ENCODE assay signal across 21 cellular contexts in the genomic region with DNA sequence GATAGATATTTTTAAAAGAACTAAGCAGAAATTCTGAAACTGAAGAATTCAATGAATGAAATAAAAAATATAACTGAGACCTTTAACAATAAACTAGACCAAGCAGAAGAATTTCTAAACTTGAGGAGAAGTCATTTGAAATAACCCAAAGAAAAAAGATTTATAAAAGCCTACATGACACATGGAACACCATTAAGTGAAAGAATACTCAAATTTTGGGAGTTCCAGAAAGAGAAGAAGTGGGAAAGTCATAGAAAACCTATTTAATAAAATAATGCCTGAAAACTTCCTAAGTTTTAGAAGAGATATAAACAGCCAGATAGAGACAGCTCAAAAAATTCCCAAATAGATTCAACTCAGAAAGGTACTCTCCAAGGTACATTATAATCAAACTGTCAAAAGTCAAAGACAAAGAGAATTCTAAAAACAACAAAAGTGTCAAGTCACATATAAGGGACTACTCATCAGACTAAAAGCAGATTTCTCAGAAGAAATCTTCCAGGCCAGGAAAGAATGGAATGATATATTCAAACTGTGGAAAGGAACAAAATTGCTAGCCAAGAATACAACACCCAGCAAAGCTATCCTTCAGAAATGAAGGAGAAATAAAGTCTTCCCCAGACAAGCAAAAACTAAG.
DNase-seq lines count a peak whose midpoint lies in the region; ATAC-seq, FAIRE-seq and TF ChIP-seq lines count a peak whose summit lies in the region.
"Had no signal": no experiment of that assay in that cellular context is flagged by ENCODE, and none has a peak within 500 bp of the region (broad histone marks: within the 10 kb centered on the region; RNA-seq: fewer than 3 reads in every experiment).

No MANE protein-coding gene starts in this region.

- no peak for ATAC-seq in A549
- ATAC-seq in esophagus mucosa = no peak
- ATAC-seq: CD8-positive, alpha-beta T cell had no signal

- no peaks in the 10 kb centered on the region for H3K9me2 ChIP-seq in OCI-LY7 (ENCODE audit: insufficient read depth, low read length)

- H3K4me1 ChIP-seq in A549 = no peaks in the 10 kb centered on the region
- no peaks in the 10 kb centered on the region for H3K4me1 ChIP-seq in HEK293 (ENCODE audit: control insufficient read depth, insufficient read depth, low read length)
- H3K4me1 ChIP-seq in OCI-LY7 (ENCODE audit: insufficient read depth, low read length, poor library complexity, severe bottlenecking) = peaks cover 29% of the 10 kb centered on the region
- H3K4me1 ChIP-seq: Caco-2 had no signal

- CTCF ChIA-PET in A549 (lab: Yijun Ruan, JAX) (interaction anchor here (1.0 to 1.2 kb wide), 2 partner anchors 10 to 39 kb away, joined by 3 read pairs; no protein-coding TSS in a partner anchor), HEK293 (lab: Yijun Ruan, JAX) (interaction anchor here (0.7 to 1.2 kb wide), 6 partner anchors 10 to 789 kb away, joined by 3 to 5 read pairs (median 4); no protein-coding TSS in a partner anchor), OCI-LY7 (lab: Charles Lee; ENCODE audit: unreplicated experiment) (no interaction called here)

- no peak for FAIRE-seq in A549 (lab: Jason Lieb, UNC)
- FAIRE-seq: A204.1, D721Med, G401.6, GM12891, GM19239 had no signal

- intact Hi-C loops in OCI-LY7 (cut with micrococcal nuclease; ENCODE audit: unreplicated experiment) = no loop called here

- no peak overlapping the region for H3K4me2 ChIP-seq in A549
- no peak overlapping the region for H3K4me2 ChIP-seq in OCI-LY7 (ENCODE audit: low read length)
- H3K4me2 ChIP-seq: BLaER1 treated with 17β-estradiol and CSF1 and Interleukin-3, amounts not matched to agents 10 nM and 100 nM had no signal

- TF ChIP-seq CTCF in A549 (IDR thresholded peaks at IDR 0.05) (no peak), HEK293 (tag by site-specific recombination; IDR thresholded peaks at IDR 0.05) (no peak), OCI-LY7 (conservative IDR thresholded peaks at IDR 0.05; ENCODE audit: low read length) (no peak)

- TF ChIP-seq RAD21 in A549 (conservative IDR thresholded peaks at IDR 0.05 in 1 of 2, IDR thresholded peaks at IDR 0.05 in 1 of 2) = no peak

- H3K27ac ChIP-seq in A549 (no peak overlapping the region), HEK293 (ENCODE audit: extremely low read depth, low read depth, low read length) (no peak overlapping the region), OCI-LY7 (ENCODE audit: low read depth, low read length, poor library complexity, severe bottlenecking) (no peak overlapping the region)
- H3K27ac ChIP-seq: BLaER1 treated with 17β-estradiol and CSF1 and Interleukin-3, amounts not matched to agents 10 nM and 100 nM; C4-2B had no signal

- no peaks in the 10 kb centered on the region for H4K20me1 ChIP-seq in OCI-LY7 (ENCODE audit: insufficient read depth, low read length)
- H4K20me1 ChIP-seq: BLaER1 treated with 17β-estradiol and CSF1 and Interleukin-3, amounts not matched to agents 10 nM and 100 nM had no signal

- no peaks in the 10 kb centered on the region for H3K36me3 ChIP-seq in HEK293 (ENCODE audit: control insufficient read depth in 2 of 2, insufficient read depth in 1 of 2, low read length in 2 of 2)
- peaks cover 55% of the 10 kb centered on the region for H3K36me3 ChIP-seq in OCI-LY7 (ENCODE audit: insufficient read depth, low read length)
- no peaks in the 10 kb centered on the region for H3K36me3 ChIP-seq in MG63
- H3K36me3 ChIP-seq: BLaER1 treated with 17β-estradiol and CSF1 and Interleukin-3, amounts not matched to agents 10 nM and 100 nM had no signal

- H3K79me2 ChIP-seq in OCI-LY7 (ENCODE audit: insufficient read depth, low read depth, low read length) = peaks cover 8% of the 10 kb centered on the region; the same call in 1 of the 2 replicates

- H3K9me3 ChIP-seq in A549 = 0 out of 3 replicates have a peak, but pooled peaks cover 7% of the 10 kb centered on the region
- no peaks in the 10 kb centered on the region for H3K9me3 ChIP-seq in HEK293 (ENCODE audit: control insufficient read depth, insufficient read depth, low read depth, low read length)
- peaks cover 69% of the 10 kb centered on the region for H3K9me3 ChIP-seq in OCI-LY7 (ENCODE audit: low read length)
- peaks cover 11% of the 10 kb centered on the region; the same call in 1 of the 2 replicates for H3K9me3 ChIP-seq in MG63

- H2AFZ ChIP-seq in OCI-LY7 (ENCODE audit: low read length) = no peak overlapping the region

- H3K27me3 ChIP-seq in MG63 = no peaks in the 10 kb centered on the region; the same call in 1 of the 2 replicates
- H3K27me3 ChIP-seq: BLaER1 treated with 17β-estradiol and CSF1 and Interleukin-3, amounts not matched to agents 10 nM and 100 nM had no signal

- TF ChIP-seq POLR2A in A549 (IDR thresholded peaks at IDR 0.05; ENCODE audit: low read length) = no peak

- POLR2A ChIA-PET in A549 (lab: Yijun Ruan, JAX) = interaction anchor here (0.5 kb wide), 1 partner anchor 73 kb away, joined by 4 read pairs; a partner anchor contains a TSS
- POLR2A ChIA-PET in HEK293 (lab: Yijun Ruan, JAX) = no interaction called here
- POLR2A ChIA-PET in OCI-LY7 (lab: Charles Lee) = interaction anchor here (0.6 kb wide), 1 partner anchor 13 kb away, joined by 6 read pairs; no protein-coding TSS in a partner anchor

- no peak overlapping the region for H3K4me3 ChIP-seq in A549
- no peak overlapping the region for H3K4me3 ChIP-seq in HEK293 (ENCODE audit: low read depth, low read length)
- H3K4me3 ChIP-seq in OCI-LY7 (ENCODE audit: low read depth, low read length, poor library complexity, severe bottlenecking) = no peak overlapping the region
- H3K4me3 ChIP-seq in MG63 = no peak overlapping the region
- H3K4me3 ChIP-seq: BLaER1 treated with 17β-estradiol and CSF1 and Interleukin-3, amounts not matched to agents 10 nM and 100 nM had no signal

- no peak for TF ChIP-seq EP300 in A549 (IDR thresholded peaks at IDR 0.05)

- no TSS peak for BruUV-seq in OCI-LY7 (replicated peaks; lab: Mats Ljungman, UMichigan)

- DNase-seq in A549 (ENCODE audit: low read depth in 1 of 2, low spot score in 1 of 2) = no peak
- peak; percentile 19 for DNase-seq in OCI-LY7 (ENCODE audit: low spot score)
- DNase-seq in anterior cingulate cortex (lab: John Stamatoyannopoulos, UW) = no peak
- no peak for DNase-seq in MG63
- DNase-seq: 8988T; AML-193; Caco-2; Calu3; CD4-positive, alpha-beta T cell; CD8-positive, alpha-beta T cell; DMS79 treated with DMSO at 0.1 percent for 48 hours; GF-D8 had no signal

TF ChIP-seq in A549, 52 proteins besides CTCF, POLR2A, EP300 and RAD21:
- TF ChIP-seq, protein P1, sequence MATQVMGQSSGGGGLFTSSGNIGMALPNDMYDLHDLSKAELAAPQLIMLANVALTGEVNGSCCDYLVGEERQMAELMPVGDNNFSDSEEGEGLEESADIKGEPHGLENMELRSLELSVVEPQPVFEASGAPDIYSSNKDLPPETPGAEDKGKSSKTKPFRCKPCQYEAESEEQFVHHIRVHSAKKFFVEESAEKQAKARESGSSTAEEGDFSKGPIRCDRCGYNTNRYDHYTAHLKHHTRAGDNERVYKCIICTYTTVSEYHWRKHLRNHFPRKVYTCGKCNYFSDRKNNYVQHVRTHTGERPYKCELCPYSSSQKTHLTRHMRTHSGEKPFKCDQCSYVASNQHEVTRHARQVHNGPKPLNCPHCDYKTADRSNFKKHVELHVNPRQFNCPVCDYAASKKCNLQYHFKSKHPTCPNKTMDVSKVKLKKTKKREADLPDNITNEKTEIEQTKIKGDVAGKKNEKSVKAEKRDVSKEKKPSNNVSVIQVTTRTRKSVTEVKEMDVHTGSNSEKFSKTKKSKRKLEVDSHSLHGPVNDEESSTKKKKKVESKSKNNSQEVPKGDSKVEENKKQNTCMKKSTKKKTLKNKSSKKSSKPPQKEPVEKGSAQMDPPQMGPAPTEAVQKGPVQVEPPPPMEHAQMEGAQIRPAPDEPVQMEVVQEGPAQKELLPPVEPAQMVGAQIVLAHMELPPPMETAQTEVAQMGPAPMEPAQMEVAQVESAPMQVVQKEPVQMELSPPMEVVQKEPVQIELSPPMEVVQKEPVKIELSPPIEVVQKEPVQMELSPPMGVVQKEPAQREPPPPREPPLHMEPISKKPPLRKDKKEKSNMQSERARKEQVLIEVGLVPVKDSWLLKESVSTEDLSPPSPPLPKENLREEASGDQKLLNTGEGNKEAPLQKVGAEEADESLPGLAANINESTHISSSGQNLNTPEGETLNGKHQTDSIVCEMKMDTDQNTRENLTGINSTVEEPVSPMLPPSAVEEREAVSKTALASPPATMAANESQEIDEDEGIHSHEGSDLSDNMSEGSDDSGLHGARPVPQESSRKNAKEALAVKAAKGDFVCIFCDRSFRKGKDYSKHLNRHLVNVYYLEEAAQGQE (IDR thresholded peaks at IDR 0.05) = peak; percentile 35; the same call in 1 of the 2 replicates
- TF ChIP-seq HDAC2 (IDR thresholded peaks at IDR 0.05) = no peak

TF ChIP-seq in HEK293, 187 proteins besides CTCF, POLR2A, EP300 and RAD21 (continues in another document):
- TF ChIP-seq, protein P2, sequence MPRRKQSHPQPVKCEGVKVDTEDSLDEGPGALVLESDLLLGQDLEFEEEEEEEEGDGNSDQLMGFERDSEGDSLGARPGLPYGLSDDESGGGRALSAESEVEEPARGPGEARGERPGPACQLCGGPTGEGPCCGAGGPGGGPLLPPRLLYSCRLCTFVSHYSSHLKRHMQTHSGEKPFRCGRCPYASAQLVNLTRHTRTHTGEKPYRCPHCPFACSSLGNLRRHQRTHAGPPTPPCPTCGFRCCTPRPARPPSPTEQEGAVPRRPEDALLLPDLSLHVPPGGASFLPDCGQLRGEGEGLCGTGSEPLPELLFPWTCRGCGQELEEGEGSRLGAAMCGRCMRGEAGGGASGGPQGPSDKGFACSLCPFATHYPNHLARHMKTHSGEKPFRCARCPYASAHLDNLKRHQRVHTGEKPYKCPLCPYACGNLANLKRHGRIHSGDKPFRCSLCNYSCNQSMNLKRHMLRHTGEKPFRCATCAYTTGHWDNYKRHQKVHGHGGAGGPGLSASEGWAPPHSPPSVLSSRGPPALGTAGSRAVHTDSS (tag by site-specific recombination; IDR thresholded peaks at IDR 0.05) = no peak
